In the genomic region with DNA sequence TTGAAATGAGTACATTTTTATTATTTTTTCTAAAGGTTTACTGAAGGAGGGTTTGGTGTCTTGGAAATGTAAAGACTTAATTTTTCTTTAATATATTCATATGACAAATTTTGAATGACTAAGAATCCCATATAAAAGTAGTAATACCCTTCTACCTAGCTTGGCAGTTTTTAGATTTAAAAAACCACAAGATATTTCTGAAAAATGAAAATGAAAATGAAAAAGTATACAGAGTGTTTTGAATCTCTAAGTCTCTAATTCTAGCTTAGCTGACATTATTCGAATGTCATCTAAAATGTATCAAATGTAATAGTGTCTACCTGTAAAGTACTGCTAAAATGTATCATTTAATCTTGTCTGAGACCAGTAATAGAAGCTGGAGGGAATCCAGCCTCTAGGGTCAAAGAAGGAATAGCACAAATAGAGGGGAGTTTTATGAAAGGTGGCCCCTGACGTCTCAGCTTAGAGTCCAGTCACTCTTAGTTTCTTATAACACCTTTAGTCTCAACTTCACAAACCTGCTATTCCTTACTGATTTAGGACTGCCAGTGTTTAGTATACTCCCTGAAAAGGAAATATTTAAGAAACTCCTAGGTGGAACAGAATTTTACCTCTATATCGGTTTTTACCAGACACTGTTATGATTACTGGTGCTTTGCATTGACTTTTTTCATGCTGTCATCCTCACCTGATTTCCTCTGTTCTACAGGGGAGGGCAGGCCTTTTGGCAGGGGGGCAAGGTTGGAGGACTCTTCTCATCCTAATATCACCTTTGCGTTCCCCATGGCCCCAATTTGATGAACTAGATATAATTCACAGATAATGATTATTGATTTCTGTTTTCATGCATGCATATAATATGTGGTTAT, we compare ENCODE assay signal across 13 cellular contexts. TPM values are rescaled to one million over a fixed set of nuclear protein-coding genes. Genes with fewer than 3 reads are reported as not detected.
DNase-seq lines count a peak whose midpoint lies in the region; ATAC-seq lines count a peak whose summit lies in the region.
"Had no signal": no experiment of that assay in that cellular context is flagged by ENCODE, and none has a peak within 500 bp of the region (broad histone marks: within the 10 kb centered on the region; RNA-seq: fewer than 3 reads in every experiment).

No MANE protein-coding gene starts in this region.

- ATAC-seq in activated CD4-positive, alpha-beta T cell treated with anti-CD3 and anti-CD28 coated beads for 36 hours, result peak; percentile 90
- ATAC-seq in GM21526 (IDR thresholded peaks at IDR 0.05; ENCODE audit: low FRiP score, unreplicated experiment), result peak; percentile 79
- peak; percentile 80 for ATAC-seq in HG03108 (IDR thresholded peaks at IDR 0.05; ENCODE audit: unreplicated experiment)
- ATAC-seq in activated naive CD8-positive, alpha-beta T cell treated with anti-CD3 and anti-CD28 coated beads, Interleukin-2, amount 10 ng/mL, durations not matched to agents 7 days and 5 days (ENCODE audit: low read depth), result no peak
- ATAC-seq: stimulated activated naive B cell treated with anti-CD40 and anti-IgM and Interleukin-4, amounts not matched to agents 10 μg/mL and 1 μg/mL and 100 μg/mL, for 72 hours had no signal

- no peaks in the 10 kb centered on the region for H3K9me3 ChIP-seq in Karpas-422 (ENCODE audit: low read length)
- H3K9me3 ChIP-seq: colonic mucosa had no signal

- H3K27me3 Mint-ChIP-seq in activated CD4-positive, alpha-beta T cell treated with anti-CD3 and anti-CD28 coated beads for 36 hours, result peaks cover 5% of the 10 kb centered on the region
- peaks cover 5% of the 10 kb centered on the region for H3K27me3 Mint-ChIP-seq in activated naive CD8-positive, alpha-beta T cell treated with anti-CD3 and anti-CD28 coated beads, Interleukin-2, amount 10 ng/mL, durations not matched to agents 7 days and 5 days
- H3K27me3 Mint-ChIP-seq: stimulated activated naive B cell treated with anti-CD40 and anti-IgM and Interleukin-4, amounts not matched to agents 10 μg/mL and 1 μg/mL and 100 μg/mL, for 72 hours had no signal

- H3K4me3 ChIP-seq in Karpas-422 (ENCODE audit: low read length), result no peak overlapping the region
- H3K4me3 ChIP-seq: colonic mucosa, skin epidermis had no signal

- peaks cover 18% of the 10 kb centered on the region for H3K4me1 Mint-ChIP-seq in activated CD4-positive, alpha-beta T cell treated with anti-CD3 and anti-CD28 coated beads for 36 hours
- peaks cover 10% of the 10 kb centered on the region for H3K4me1 Mint-ChIP-seq in activated naive CD8-positive, alpha-beta T cell treated with anti-CD3 and anti-CD28 coated beads, Interleukin-2, amount 10 ng/mL, durations not matched to agents 7 days and 5 days

- no peaks in the 10 kb centered on the region for H3K36me3 Mint-ChIP-seq in activated CD4-positive, alpha-beta T cell treated with anti-CD3 and anti-CD28 coated beads for 36 hours (ENCODE audit: low read depth)
- peaks cover 3% of the 10 kb centered on the region for H3K36me3 Mint-ChIP-seq in activated naive CD8-positive, alpha-beta T cell treated with anti-CD3 and anti-CD28 coated beads, Interleukin-2, amount 10 ng/mL, durations not matched to agents 7 days and 5 days
- H3K36me3 Mint-ChIP-seq: stimulated activated naive B cell treated with anti-CD40 and anti-IgM and Interleukin-4, amounts not matched to agents 10 μg/mL and 1 μg/mL and 100 μg/mL, for 72 hours had no signal

- H3K9me3 Mint-ChIP-seq in activated CD4-positive, alpha-beta T cell treated with anti-CD3 and anti-CD28 coated beads for 36 hours (ENCODE audit: low read depth), result peaks cover 4% of the 10 kb centered on the region
- no peaks in the 10 kb centered on the region for H3K9me3 Mint-ChIP-seq in activated naive CD8-positive, alpha-beta T cell treated with anti-CD3 and anti-CD28 coated beads, Interleukin-2, amount 10 ng/mL, durations not matched to agents 7 days and 5 days
- H3K9me3 Mint-ChIP-seq: stimulated activated naive B cell treated with anti-CD40 and anti-IgM and Interleukin-4, amounts not matched to agents 10 μg/mL and 1 μg/mL and 100 μg/mL, for 72 hours had no signal

- no peak overlapping the region for H3K9ac ChIP-seq in Karpas-422 (ENCODE audit: low read length)

- no peak for DNase-seq in activated CD4-positive, alpha-beta T cell treated with anti-CD3 and anti-CD28 coated beads for 36 hours
- no peak for DNase-seq in activated CD4-positive, alpha-beta T cell treated with anti-CD3 and anti-CD28 coated beads for 1 hour
- no peak for DNase-seq in activated naive CD8-positive, alpha-beta T cell treated with anti-CD3 and anti-CD28 coated beads, Interleukin-2, amount 10 ng/mL, durations not matched to agents 7 days and 5 days
- DNase-seq in Karpas-422, result no peak
- DNase-seq in SIG-M5 (lab: John Stamatoyannopoulos, UW), result no peak
- no peak for DNase-seq in GF-D8 (lab: John Stamatoyannopoulos, UW)
- DNase-seq: colonic mucosa; NCI-H1436; Right ventricle myocardium superior; stimulated activated naive B cell treated with anti-CD40 and anti-IgM and Interleukin-4, amounts not matched to agents 10 μg/mL and 1 μg/mL and 100 μg/mL, for 72 hours had no signal

- CTCF ChIA-PET in activated CD4-positive, alpha-beta T cell treated with anti-CD3 and anti-CD28 coated beads for 36 hours (lab: Charles Lee), result interaction anchor here (0.7 to 2.9 kb wide), 6 partner anchors 16 to 390 kb away, joined by 3 to 18 read pairs (median 3); no protein-coding TSS in a partner anchor

- no peaks in the 10 kb centered on the region for H3K4me1 ChIP-seq in Karpas-422 (ENCODE audit: low read length)
- H3K4me1 ChIP-seq: colonic mucosa had no signal

- H3K79me2 ChIP-seq in Karpas-422 (ENCODE audit: low read length), result no peaks in the 10 kb centered on the region

- H3K27ac Mint-ChIP-seq in activated CD4-positive, alpha-beta T cell treated with anti-CD3 and anti-CD28 coated beads for 36 hours, result peak overlapping the region; percentile 80
- H3K27ac Mint-ChIP-seq in activated naive CD8-positive, alpha-beta T cell treated with anti-CD3 and anti-CD28 coated beads, Interleukin-2, amount 10 ng/mL, durations not matched to agents 7 days and 5 days, result peak overlapping the region; percentile 71
- H3K27ac Mint-ChIP-seq: stimulated activated naive B cell treated with anti-CD40 and anti-IgM and Interleukin-4, amounts not matched to agents 10 μg/mL and 1 μg/mL and 100 μg/mL, for 72 hours had no signal

- no peak overlapping the region for H2AFZ ChIP-seq in Karpas-422 (ENCODE audit: low read length)

- intact Hi-C loops in activated CD4-positive, alpha-beta T cell treated with anti-CD3 and anti-CD28 coated beads for 36 hours (cut with DNase I, micrococcal nuclease), result loop anchor here (1.0 kb wide), 1 partner anchor 15 kb away; no protein-coding TSS in a partner anchor

- H3K9me2 ChIP-seq in Karpas-422 (replicated peaks; ENCODE audit: insufficient read depth, low read length), result no peaks in the 10 kb centered on the region

- POLR2A ChIA-PET in activated CD4-positive, alpha-beta T cell treated with anti-CD3 and anti-CD28 coated beads for 36 hours (lab: Charles Lee), result interaction anchor here (0.7 kb wide), 1 partner anchor 15 kb away, joined by 3 read pairs; no protein-coding TSS in a partner anchor
- POLR2A ChIA-PET in activated naive CD8-positive, alpha-beta T cell treated with anti-CD3 and anti-CD28 coated beads, Interleukin-2, amount 10 ng/mL, durations not matched to agents 7 days and 5 days (lab: Charles Lee), result interaction anchor here (1.1 kb wide), 1 partner anchor 16 kb away, joined by 7 read pairs; the partner anchor contains the start of gene MIR17HG

- H3K4me3 Mint-ChIP-seq in activated CD4-positive, alpha-beta T cell treated with anti-CD3 and anti-CD28 coated beads for 36 hours, result peak overlapping the region; percentile 45
- peak overlapping the region; percentile 63 for H3K4me3 Mint-ChIP-seq in activated naive CD8-positive, alpha-beta T cell treated with anti-CD3 and anti-CD28 coated beads, Interleukin-2, amount 10 ng/mL, durations not matched to agents 7 days and 5 days
- H3K4me3 Mint-ChIP-seq: stimulated activated naive B cell treated with anti-CD40 and anti-IgM and Interleukin-4, amounts not matched to agents 10 μg/mL and 1 μg/mL and 100 μg/mL, for 72 hours had no signal

- H3K4me2 ChIP-seq in Karpas-422 (ENCODE audit: low read depth, low read length, poor library complexity, severe bottlenecking), result no peak overlapping the region

- H3K36me3 ChIP-seq in Karpas-422 (ENCODE audit: insufficient read depth, low read length), result no peaks in the 10 kb centered on the region
- H3K36me3 ChIP-seq: colonic mucosa had no signal

- H4K20me1 ChIP-seq in Karpas-422 (ENCODE audit: insufficient read depth, low read depth, low read length), result no peaks in the 10 kb centered on the region

- no peak overlapping the region for H3K27ac ChIP-seq in Karpas-422 (ENCODE audit: low read length)
- H3K27ac ChIP-seq: colonic mucosa, skin epidermis had no signal

- H3K27me3 ChIP-seq in Karpas-422 (ENCODE audit: low read length), result no peaks in the 10 kb centered on the region
- H3K27me3 ChIP-seq: colonic mucosa had no signal

RNA-seq across cellular contexts. Expression of gene MIR17HG, which starts 16.2 kb away (rescaled TPM):
- 10 to 100 TPM; 13.8 to 26.7 TPM for total RNA-seq in activated CD4-positive, alpha-beta T cell treated with anti-CD3 and anti-CD28 coated beads for 36 hours
- total RNA-seq in activated naive CD8-positive, alpha-beta T cell treated with anti-CD3 and anti-CD28 coated beads, Interleukin-2, amount 10 ng/mL, durations not matched to agents 7 days and 5 days, result 10 to 100 TPM; 10.1 to 11.9 TPM
- 3.8 and 23.4 TPM in 2 replicates for total RNA-seq in Karpas-422 (2014; rRNA removed; shearing (Covaris generic); ENCODE audit: low replicate concordance)
